In genomic region chr1:247293047-247293446, GRCh38 we compare ENCODE assay signal across 2 cellular contexts.
TF ChIP-seq lines count a peak whose summit lies in the region.

No MANE protein-coding gene starts in this region.

TF ChIP-seq in K562, 482 proteins besides CTCF, POLR2A, EP300 and RAD21 (continues in another document):
- no peak for TF ChIP-seq MYC (IDR thresholded peaks at IDR 0.05; ENCODE audit: low read depth, low read length)
- no peak for TF ChIP-seq MYC (CRISPR knock-in tag; IDR thresholded peaks at IDR 0.05; ENCODE audit: borderline replicate concordance, low read depth)
- no peak for TF ChIP-seq ZNF740 (CRISPR knock-in tag; IDR thresholded peaks at IDR 0.05)
- TF ChIP-seq ZNF740 (tag; IDR thresholded peaks at IDR 0.05): no peak
- TF ChIP-seq HMG20B (CRISPR knock-in tag; IDR thresholded peaks at IDR 0.05): no peak
- no peak for TF ChIP-seq RREB1 (CRISPR knock-in tag; IDR thresholded peaks at IDR 0.05)
- TF ChIP-seq YBX1 (IDR thresholded peaks at IDR 0.05): no peak
- peak; percentile 19; the same call in 1 of the 2 replicates for TF ChIP-seq SPI1 (IDR thresholded peaks at IDR 0.05; ENCODE audit: borderline replicate concordance, low read depth, low read length)
- no peak for TF ChIP-seq ZNF212 (CRISPR knock-in tag; IDR thresholded peaks at IDR 0.05)
- no peak for TF ChIP-seq ASH1L (IDR thresholded peaks at IDR 0.05; ENCODE audit: borderline replicate concordance, low read depth, partially characterized antibody)
- TF ChIP-seq HDAC6 (IDR thresholded peaks at IDR 0.05; ENCODE audit: low read depth, low read length): no peak
- TF ChIP-seq TFAP4 (CRISPR knock-in tag; IDR thresholded peaks at IDR 0.05; ENCODE audit: borderline replicate concordance): peak; percentile 34; the same call in 1 of the 2 replicates
- no peak for TF ChIP-seq ZNF609 (CRISPR knock-in tag; IDR thresholded peaks at IDR 0.05; ENCODE audit: borderline replicate concordance)
- TF ChIP-seq FOXK2 (conservative IDR thresholded peaks at IDR 0.05 in 1 of 2, IDR thresholded peaks at IDR 0.05 in 1 of 2; ENCODE audit: low read depth in 2 of 2): no peak

TF ChIP-seq in GM12891, 5 proteins besides CTCF, POLR2A, EP300 and RAD21:
- no peak for TF ChIP-seq POU2F2 (IDR thresholded peaks at IDR 0.05; ENCODE audit: low read depth, low read length)
